Comparison of ENCODE assay signal across 22 cellular contexts in genomic region chr14:68079941-68080697, GRCh38.
DNase-seq lines count a peak whose midpoint lies in the region; TF ChIP-seq lines count a peak whose summit lies in the region.
"Had no signal": no experiment of that assay in that cellular context is flagged by ENCODE, and none has a peak within 500 bp of the region (broad histone marks: within the 10 kb centered on the region; RNA-seq: fewer than 3 reads in every experiment).

No MANE protein-coding gene starts in this region.

- no peak overlapping the region for H2AK5ac ChIP-seq in mesenchymal stem cell (ENCODE audit: low read length, severe bottlenecking)

- no peaks in the 10 kb centered on the region for H3K36me3 ChIP-seq in HEK293 (ENCODE audit: control insufficient read depth in 2 of 2, insufficient read depth in 1 of 2, low read length in 2 of 2)
- H3K36me3 ChIP-seq in mesenchymal stem cell (ENCODE audit: control insufficient read depth in 1 of 2, insufficient read depth in 2 of 2, low read depth in 1 of 2, low read length in 2 of 2), result no peaks in the 10 kb centered on the region
- H3K36me3 ChIP-seq: brain microvascular endothelial cell, heart left ventricle, MG63, tibial nerve, WERI-Rb-1 had no signal

- no peaks in the 10 kb centered on the region for H3K9me3 ChIP-seq in HEK293 (ENCODE audit: control insufficient read depth, insufficient read depth, low read depth, low read length)
- H3K9me3 ChIP-seq in mesenchymal stem cell (ENCODE audit: control insufficient read depth, low read length), result no peaks in the 10 kb centered on the region
- H3K9me3 ChIP-seq: heart left ventricle, MG63, tibial nerve had no signal

- H3K23ac ChIP-seq in mesenchymal stem cell (ENCODE audit: low read length in 2 of 2), result no peak overlapping the region

- no peak overlapping the region for H3K4me2 ChIP-seq in mesenchymal stem cell (ENCODE audit: low read length, poor library complexity, severe bottlenecking)
- H3K4me2 ChIP-seq: GM23338, smooth muscle cell had no signal

- CTCF ChIA-PET in HEK293 (lab: Yijun Ruan, JAX), result interaction anchor here (0.7 kb wide), 1 partner anchor 254 kb away, joined by 3 read pairs; no protein-coding TSS in a partner anchor

- H3K4me3 ChIP-seq in HEK293 (ENCODE audit: low read depth, low read length), result no peak overlapping the region
- no peak overlapping the region for H3K4me3 ChIP-seq in mesenchymal stem cell (ENCODE audit: insufficient read depth in 1 of 2, low read depth in 1 of 2, low read length in 2 of 2)
- H3K4me3 ChIP-seq: coronary artery, GM23338, heart left ventricle, MG63, smooth muscle cell, tibial nerve had no signal

- H2BK12ac ChIP-seq in mesenchymal stem cell (ENCODE audit: low read length in 2 of 2), result no peak overlapping the region

- no peaks in the 10 kb centered on the region for H3K27me3 ChIP-seq in mesenchymal stem cell (ENCODE audit: control insufficient read depth in 1 of 2, insufficient read depth in 1 of 2, low read length in 2 of 2)
- H3K27me3 ChIP-seq: brain microvascular endothelial cell, heart left ventricle, MG63, tibial nerve had no signal

- H2BK15ac ChIP-seq in mesenchymal stem cell (ENCODE audit: low read depth, poor library complexity, severe bottlenecking), result no peak overlapping the region

- H3K9ac ChIP-seq in mesenchymal stem cell (ENCODE audit: low read length), result no peak overlapping the region

- no peak overlapping the region for H2BK120ac ChIP-seq in mesenchymal stem cell (ENCODE audit: low read depth, low read length)

- H2AFZ ChIP-seq in mesenchymal stem cell (ENCODE audit: low read depth, low read length), result no peak overlapping the region
- H2AFZ ChIP-seq: GM23338 had no signal

- H4K8ac ChIP-seq in mesenchymal stem cell (ENCODE audit: low read length), result no peak overlapping the region

- no peak overlapping the region for H3K4ac ChIP-seq in mesenchymal stem cell (ENCODE audit: low read depth in 1 of 2, low read length in 2 of 2)

- POLR2A ChIA-PET in HEK293 (lab: Yijun Ruan, JAX), result no interaction called here

- TF ChIP-seq CTCF in HEK293 (tag by site-specific recombination; IDR thresholded peaks at IDR 0.05), result no peak

- DNase-seq in DMS53 (lab: John Stamatoyannopoulos, UW) (peak; percentile 70), NCI-H69 (lab: John Stamatoyannopoulos, UW) (peak; percentile 66), mesenchymal stem cell (peak; percentile 55), AG20443 (ENCODE audit: low spot score) (no peak), SKM-1 treated with dmso at 0.1 percent for 144 hours (lab: John Stamatoyannopoulos, UW; ENCODE audit: unreplicated experiment) (no peak)
- DNase-seq in activated naive CD4-positive, alpha-beta T cell treated with anti-CD3 and anti-CD28 coated beads, Interleukin-2, amount 50 U/mL, for 16 hours, result no peak
- DNase-seq: activated CD4-positive, alpha-beta T cell treated with anti-CD3 and anti-CD28 coated beads, Interleukin-2, amount 50 U/mL, for 1 hour; activated CD8-positive, alpha-beta memory T cell treated with anti-CD3 and anti-CD28 coated beads, Interleukin-2, amount 50 U/mL, for 4 hours; AML-193; brain microvascular endothelial cell; heart left ventricle; left ventricle myocardium superior; MG63; NK-92 treated with Interleukin-12 subunit alpha and Interleukin-12 subunit beta, amount 100 ng/mL, for 24 hours; stimulated activated CD4-positive, alpha-beta T cell treated with anti-CD3 and anti-CD28 coated beads, Interleukin-4, amount 100 ng/mL, for 1 hour; stimulated activated naive CD8-positive, alpha-beta T cell treated with anti-CD3 and anti-CD28 coated beads, Interleukin-15, amount 100 ng/mL, for 72 hours; WERI-Rb-1 had no signal

- H3K79me1 ChIP-seq in mesenchymal stem cell (replicated peaks; ENCODE audit: low read length, poor library complexity, severe bottlenecking), result peaks cover 4% of the 10 kb centered on the region

- peaks cover 17% of the 10 kb centered on the region for H3K4me1 ChIP-seq in HEK293 (ENCODE audit: control insufficient read depth, insufficient read depth, low read length)
- H3K4me1 ChIP-seq in mesenchymal stem cell (ENCODE audit: control insufficient read depth, insufficient read depth, low read depth, low read length), result no peaks in the 10 kb centered on the region
- H3K4me1 ChIP-seq: heart left ventricle had no signal

- no peak overlapping the region for H4K91ac ChIP-seq in mesenchymal stem cell (ENCODE audit: low read length)

- H3K14ac ChIP-seq in mesenchymal stem cell (ENCODE audit: low read length in 2 of 2), result no peak overlapping the region

- peak overlapping the region; percentile 19 to 57 for H3K18ac ChIP-seq in mesenchymal stem cell (ENCODE audit: low read depth in 1 of 2, low read length in 2 of 2)

- H3K27ac ChIP-seq in HEK293 (ENCODE audit: extremely low read depth, low read depth, low read length), result no peak overlapping the region; the same call in 1 of the 2 replicates
- H3K27ac ChIP-seq in mesenchymal stem cell (ENCODE audit: low read length, poor library complexity, severe bottlenecking), result no peak overlapping the region
- H3K27ac ChIP-seq: brain microvascular endothelial cell, coronary artery, heart left ventricle, tibial nerve, WERI-Rb-1 had no signal

- H2BK5ac ChIP-seq in mesenchymal stem cell (ENCODE audit: low read depth, low read length, poor library complexity, severe bottlenecking), result no peak overlapping the region

TF ChIP-seq in HEK293, 187 proteins besides CTCF, POLR2A, EP300 and RAD21:
- TF ChIP-seq ZNF624 (tag by site-specific recombination; IDR thresholded peaks at IDR 0.05) (no peak), ZBTB17 (tag by site-specific recombination; IDR thresholded peaks at IDR 0.05) (peak; percentile 30; the same call in 1 of the 2 replicates)

Comparison
In these comparisons a context has a peak if more than half of its experiments do, and no peak if none do; other contexts are left out.
1. DNase-seq: peak in DMS53 (single experiment), NCI-H69 (single experiment) and mesenchymal stem cell (single experiment); none in AG20443 (single experiment), activated naive CD4-positive, alpha-beta T cell treated with anti-CD3 and anti-CD28 coated beads, Interleukin-2, amount 50 U/mL, for 16 hours (single experiment) and SKM-1 treated with dmso at 0.1 percent for 144 hours (single experiment).